14 cellular contexts compared by ENCODE assay signal in the genomic region with DNA sequence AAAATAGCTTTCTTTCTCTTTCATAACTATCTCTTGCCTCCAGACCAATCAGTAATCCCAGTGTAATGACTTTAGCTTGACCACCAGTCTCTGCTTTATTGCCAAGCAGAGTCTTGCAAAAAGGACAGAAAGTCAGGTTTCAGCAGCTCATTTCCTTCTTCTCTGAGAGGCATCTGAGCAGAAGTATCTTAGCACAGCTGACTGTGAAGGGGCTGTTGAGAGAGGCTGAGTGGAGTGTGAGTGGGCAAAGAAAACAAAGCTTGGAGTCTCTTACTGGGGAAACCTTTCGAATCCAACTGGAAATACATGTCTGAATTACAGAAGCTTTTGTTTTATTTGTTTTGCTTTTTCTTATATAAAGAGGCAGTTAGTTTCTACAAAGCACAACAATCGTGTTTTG.
DNase-seq lines count a peak whose midpoint lies in the region; ATAC-seq and TF ChIP-seq lines count a peak whose summit lies in the region.
"Had no signal": no experiment of that assay in that cellular context is flagged by ENCODE, and none has a peak within 500 bp of the region (broad histone marks: within the 10 kb centered on the region; RNA-seq: fewer than 3 reads in every experiment).

No MANE protein-coding gene starts in this region.

- TF ChIP-seq CTCF in left lung (IDR thresholded peaks at IDR 0.05) (no peak), thyroid gland (IDR thresholded peaks at IDR 0.05) (peak in 1 of 6 experiments; percentile 33), type B pancreatic cell (conservative IDR thresholded peaks at IDR 0.05) (no peak)

- DNase-seq in NCI-H2029 treated with DMSO at 0.1 percent for 48 hours (lab: John Stamatoyannopoulos, UW) (peak; percentile 2), NCI-H2029 (lab: John Stamatoyannopoulos, UW) (no peak), left lung (peak in 1 of 2 donors; percentile 49), thyroid gland (peak; percentile 78 to 85), type B pancreatic cell (ENCODE audit: extremely low spot score, unreplicated experiment) (no peak)
- no peak for DNase-seq in NK-92 treated with Interleukin-12 subunit alpha and Interleukin-12 subunit beta, amount 100 ng/mL, for 24 hours (lab: John Stamatoyannopoulos, UW)
- DNase-seq: 8988T, AML-193, DMS79, GM23248, H7 had no signal

- H3K27ac ChIP-seq in left lung, result peak overlapping the region in 1 of 2 donors; percentile 47
- H3K27ac ChIP-seq in thyroid gland, result peak overlapping the region; percentile 49 to 71 (median 54)
- H3K27ac ChIP-seq: BLaER1, GM23248 had no signal

- no peak overlapping the region for H3K4me3 Mint-ChIP-seq in type B pancreatic cell

- ATAC-seq in left lung, result peak; percentile 89
- ATAC-seq in HG02970 (IDR thresholded peaks at IDR 0.05; ENCODE audit: low FRiP score, unreplicated experiment), result no peak
- ATAC-seq: GM12878 had no signal

- H3K4me1 ChIP-seq in left lung, result peaks cover 0 to 3% of the 10 kb centered on the region in 2 donors
- H3K4me1 ChIP-seq in thyroid gland, result peaks cover 8 to 9% of the 10 kb centered on the region in 2 donors
- H3K4me1 ChIP-seq: BLaER1 had no signal

- H3K4me3 ChIP-seq in left lung, result no peak overlapping the region
- no peak overlapping the region for H3K4me3 ChIP-seq in thyroid gland (replicated peaks in 1 of 3)
- H3K4me3 ChIP-seq: BLaER1, GM12878, GM23248 had no signal

- no peak for TF ChIP-seq POLR2A in thyroid gland (IDR thresholded peaks at IDR 0.05)

- intact Hi-C loops in left lung (cut with DNase I) (no loop called here), thyroid gland (cut with DNase I) (no loop called here)

- H3K36me3 ChIP-seq in left lung, result no peaks in the 10 kb centered on the region
- H3K36me3 ChIP-seq in thyroid gland, result no peaks in the 10 kb centered on the region
- H3K36me3 ChIP-seq: BLaER1 had no signal

- H3K36me3 Mint-ChIP-seq in type B pancreatic cell, result no peaks in the 10 kb centered on the region

- no peaks in the 10 kb centered on the region for H3K27me3 Mint-ChIP-seq in type B pancreatic cell

- no peaks in the 10 kb centered on the region for H3K27me3 ChIP-seq in left lung
- H3K27me3 ChIP-seq in thyroid gland, result no peaks in the 10 kb centered on the region
- H3K27me3 ChIP-seq: BLaER1 had no signal

- H3K9me3 ChIP-seq in left lung (no peaks in the 10 kb centered on the region), thyroid gland (no peaks in the 10 kb centered on the region)
- H3K9me3 ChIP-seq: BLaER1 had no signal

- H3K9me3 Mint-ChIP-seq in type B pancreatic cell, result no peaks in the 10 kb centered on the region

- H3K4me1 Mint-ChIP-seq in type B pancreatic cell (ENCODE audit: unreplicated experiment), result peaks cover 9% of the 10 kb centered on the region

- 23 to 34% methylated on average over 2 of the region's 2 CpGs for WGBS in thyroid gland, 2 donors

- H3K27ac Mint-ChIP-seq in type B pancreatic cell, result no peak overlapping the region

Comparison
In these comparisons a context has a peak if more than half of its experiments do, and no peak if none do; other contexts are left out.
1. DNase-seq: peak in NCI-H2029 treated with DMSO at 0.1 percent for 48 hours (single experiment) and thyroid gland (2 of 2); none in NCI-H2029 (single experiment), type B pancreatic cell (single experiment) and NK-92 treated with Interleukin-12 subunit alpha and Interleukin-12 subunit beta, amount 100 ng/mL, for 24 hours (single experiment).